In genomic region chr9:127333326-127334064, GRCh38 we compare ENCODE assay signal across 11 cellular contexts.
DNase-seq lines count a peak whose midpoint lies in the region; ATAC-seq and TF ChIP-seq lines count a peak whose summit lies in the region.
"Had no signal": no experiment of that assay in that cellular context is flagged by ENCODE, and none has a peak within 500 bp of the region (broad histone marks: within the 10 kb centered on the region; RNA-seq: fewer than 3 reads in every experiment).

No MANE protein-coding gene starts in this region.

- H4K8ac ChIP-seq in neuronal stem cell (ENCODE audit: low read depth, low read length) = no peak overlapping the region

- no peak overlapping the region for H2BK5ac ChIP-seq in neuronal stem cell (ENCODE audit: low read length)

- no peak for ATAC-seq in upper lobe of right lung
- ATAC-seq in HG03025 (IDR thresholded peaks at IDR 0.05; ENCODE audit: low FRiP score, unreplicated experiment) = no peak
- ATAC-seq: activated naive CD4-positive, alpha-beta T cell treated with anti-CD3 and anti-CD28 coated beads, Interleukin-2, amount 50 U/mL, for 72 hours had no signal

- DNase-seq in NCI-H1092 treated with DMSO at 0.1 percent for 48 hours (lab: John Stamatoyannopoulos, UW) = peak; percentile 53
- no peak for DNase-seq in NCI-H1092 (lab: John Stamatoyannopoulos, UW)
- no peak for DNase-seq in colonic mucosa
- DNase-seq in upper lobe of right lung = no peak
- DNase-seq in GM13977 (ENCODE audit: low spot score) = no peak
- no peak for DNase-seq in neuronal stem cell (ENCODE audit: low spot score)
- DNase-seq: NK-92 treated with Interleukin-12 subunit alpha and Interleukin-12 subunit beta, amount 100 ng/mL, for 24 hours had no signal

- H3K23ac ChIP-seq in neuronal stem cell (ENCODE audit: low read depth, low read length, poor library complexity) = no peak overlapping the region

- no peak overlapping the region for H2BK15ac ChIP-seq in neuronal stem cell (ENCODE audit: low read length)

- H3K9ac ChIP-seq in colonic mucosa (ENCODE audit: low read depth in 2 of 2, low read length in 2 of 2) (no peak overlapping the region), parathyroid adenoma (no peak overlapping the region), neuronal stem cell (ENCODE audit: low read depth, low read length, poor library complexity) (no peak overlapping the region)

- H3K18ac ChIP-seq in neuronal stem cell (ENCODE audit: low read length) = no peak overlapping the region

- H3K4me2 ChIP-seq in parathyroid adenoma (ENCODE audit: low read length) = no peak overlapping the region
- H3K4me2 ChIP-seq in neuronal stem cell (ENCODE audit: insufficient read depth, low read length, poor library complexity, severe bottlenecking) = no peak overlapping the region

- intact Hi-C loops in colonic mucosa (cut with DNase I) (no loop called here), upper lobe of right lung (cut with DNase I) (no loop called here)

- H3K27ac ChIP-seq in colonic mucosa (peak overlapping the region; percentile 1), parathyroid adenoma (peak overlapping the region; percentile 4), upper lobe of right lung (peak overlapping the region; percentile 4), neuronal stem cell (replicated peaks; ENCODE audit: low read length) (no peak overlapping the region)
- H3K27ac ChIP-seq: SJSA1 had no signal

- in situ Hi-C loops in GM13977 (cut with MboI; ENCODE audit: low pct_unique_long_range_greater_than_20kb, low sequenced_read_pairs, unreplicated experiment) = no loop called here

- H4K91ac ChIP-seq in neuronal stem cell (ENCODE audit: low read depth, low read length, poor library complexity) = no peak overlapping the region

- TF ChIP-seq CTCF in colonic mucosa (IDR thresholded peaks at IDR 0.05) (no peak), parathyroid adenoma (IDR thresholded peaks at IDR 0.05) (no peak), upper lobe of right lung (IDR thresholded peaks at IDR 0.05) (no peak), GM13977 (IDR thresholded peaks at IDR 0.05; ENCODE audit: extremely low read depth, insufficient read depth, missing control alignments) (no peak)

- H3K79me1 ChIP-seq in neuronal stem cell (ENCODE audit: low read depth, low read length) = no peaks in the 10 kb centered on the region

- H3K27me3 ChIP-seq in colonic mucosa (no peaks in the 10 kb centered on the region), parathyroid adenoma (ENCODE audit: control insufficient read depth, insufficient read depth, low read length) (no peaks in the 10 kb centered on the region), upper lobe of right lung (no peaks in the 10 kb centered on the region), neuronal stem cell (ENCODE audit: control insufficient read depth in 3 of 3, insufficient read depth in 3 of 3, low read depth in 1 of 3, low read length in 3 of 3) (no peaks in the 10 kb centered on the region)
- H3K27me3 ChIP-seq: SJSA1 had no signal

- H2AFZ ChIP-seq in parathyroid adenoma (no peak overlapping the region), neuronal stem cell (ENCODE audit: low read length) (no peak overlapping the region)

- no peak overlapping the region for H2BK120ac ChIP-seq in neuronal stem cell (ENCODE audit: low read depth, low read length)

- H2BK12ac ChIP-seq in neuronal stem cell (ENCODE audit: low read length) = no peak overlapping the region

- H3K4me1 ChIP-seq in colonic mucosa = peaks cover 10% of the 10 kb centered on the region
- peaks cover 4% of the 10 kb centered on the region for H3K4me1 ChIP-seq in parathyroid adenoma
- H3K4me1 ChIP-seq in upper lobe of right lung = peaks cover 25% of the 10 kb centered on the region
- no peaks in the 10 kb centered on the region for H3K4me1 ChIP-seq in neuronal stem cell (ENCODE audit: control insufficient read depth in 2 of 2, insufficient read depth in 1 of 2, low read depth in 1 of 2, low read length in 2 of 2)

- WGBS in neuronal stem cell (ENCODE audit: extremely low coverage in 2 of 2, insufficient read length in 2 of 2, insufficient replicate concordance in 1 of 2), 2 donors = no CpG with 5 or more reads among the region's 4 CpGs

- no peaks in the 10 kb centered on the region for H3K79me2 ChIP-seq in parathyroid adenoma

- no peaks in the 10 kb centered on the region for H3K9me3 ChIP-seq in colonic mucosa
- H3K9me3 ChIP-seq in parathyroid adenoma (ENCODE audit: control insufficient read depth, low read length) = no peaks in the 10 kb centered on the region
- no peaks in the 10 kb centered on the region for H3K9me3 ChIP-seq in upper lobe of right lung
- H3K9me3 ChIP-seq in neuronal stem cell (replicated peaks in 1 of 2; ENCODE audit: control insufficient read depth in 2 of 2, insufficient read depth in 1 of 2, low read depth in 1 of 2, low read length in 2 of 2) = no peaks in the 10 kb centered on the region
- H3K9me3 ChIP-seq: SJSA1 had no signal

- no peak overlapping the region for H2AK5ac ChIP-seq in neuronal stem cell (ENCODE audit: low read depth, low read length)

- H3K4ac ChIP-seq in neuronal stem cell (ENCODE audit: low read length) = no peak overlapping the region

- H3K4me3 ChIP-seq in colonic mucosa = no peak overlapping the region
- H3K4me3 ChIP-seq in parathyroid adenoma (ENCODE audit: low read depth, low read length) = no peak overlapping the region
- H3K4me3 ChIP-seq in upper lobe of right lung = no peak overlapping the region
- H3K4me3 ChIP-seq in neuronal stem cell (ENCODE audit: low read length in 2 of 2) = no peak overlapping the region
- H3K4me3 ChIP-seq: SJSA1 had no signal

- no peak overlapping the region for H3K14ac ChIP-seq in neuronal stem cell (ENCODE audit: low read length)

- H3K36me3 ChIP-seq in colonic mucosa (no peaks in the 10 kb centered on the region), parathyroid adenoma (ENCODE audit: control insufficient read depth, insufficient read depth, low read length) (no peaks in the 10 kb centered on the region), upper lobe of right lung (no peaks in the 10 kb centered on the region), neuronal stem cell (replicated peaks in 1 of 2; ENCODE audit: control insufficient read depth in 2 of 2, insufficient read depth in 2 of 2, low read length in 2 of 2) (peaks cover 0 to 20% of the 10 kb centered on the region in 2 donors)
- H3K36me3 ChIP-seq: SJSA1 had no signal
